ENCODE assay signal across 16 cellular contexts in genomic region chr10:1475095-1475583, GRCh38.
"Had no signal": no experiment of that assay in that cellular context is flagged by ENCODE, and none has a peak within 500 bp of the region (broad histone marks: within the 10 kb centered on the region; RNA-seq: fewer than 3 reads in every experiment).

No MANE protein-coding gene starts in this region.

- H3K4me1 Mint-ChIP-seq: activated CD4-positive, alpha-beta T cell treated with anti-CD3 and anti-CD28 coated beads, Interleukin-2, amount 10 ng/mL, durations not matched to agents 24 days and 14 days had no signal

- ATAC-seq: foreskin keratinocyte; left cardiac atrium; right cardiac atrium; stimulated activated naive CD8-positive, alpha-beta T cell treated with anti-CD3 and anti-CD28 coated beads, Interleukin-15, Interleukin-2, amounts not matched to agents 100 U/mL and 50 U/mL, for 24 hours had no signal

- H3K27me3 ChIP-seq: foreskin keratinocyte had no signal

- H3K4me3 Mint-ChIP-seq: activated CD4-positive, alpha-beta T cell treated with anti-CD3 and anti-CD28 coated beads, Interleukin-2, amount 10 ng/mL, durations not matched to agents 24 days and 14 days; type B pancreatic cell had no signal

- H3K9me3 Mint-ChIP-seq: activated CD4-positive, alpha-beta T cell treated with anti-CD3 and anti-CD28 coated beads, Interleukin-2, amount 10 ng/mL, durations not matched to agents 24 days and 14 days had no signal

- DNase-seq: activated CD4-positive, alpha-beta T cell treated with anti-CD3 and anti-CD28 coated beads, Interleukin-2, amount 10 ng/mL, durations not matched to agents 24 days and 14 days; activated CD4-positive, CD25-positive, alpha-beta regulatory T cell; activated naive CD4-positive, alpha-beta T cell; anterior cingulate cortex; effector CD8-positive, alpha-beta T cell; foreskin keratinocyte; left cardiac atrium; midbrain; right cardiac atrium; stimulated activated CD4-positive, alpha-beta T cell treated with anti-CD3 and anti-CD28 coated beads, Interleukin-15, amount 100 ng/mL, for 24 hours; stimulated activated CD4-positive, alpha-beta T cell treated with anti-CD3 and anti-CD28 coated beads, Interleukin-4, amount 100 ng/mL, for 1 hour; stimulated activated naive CD8-positive, alpha-beta T cell treated with anti-CD3 and anti-CD28 coated beads, Interleukin-15, Interleukin-2, amounts not matched to agents 100 U/mL and 50 U/mL, for 24 hours; SW 1271 had no signal

- H3K27me3 Mint-ChIP-seq: activated CD4-positive, alpha-beta T cell treated with anti-CD3 and anti-CD28 coated beads, Interleukin-2, amount 10 ng/mL, durations not matched to agents 24 days and 14 days had no signal

- H3K4me3 ChIP-seq: lung, skin epidermis had no signal

- H3K27ac Mint-ChIP-seq: activated CD4-positive, alpha-beta T cell treated with anti-CD3 and anti-CD28 coated beads, Interleukin-2, amount 10 ng/mL, durations not matched to agents 24 days and 14 days had no signal

- H3K27ac ChIP-seq: foreskin keratinocyte, skin epidermis had no signal

- H3K4me1 ChIP-seq: foreskin keratinocyte had no signal
